1 cellular context compared by ENCODE assay signal in genomic region chr4:25950476-25951389, GRCh38.
TF ChIP-seq lines count a peak whose summit lies in the region.

No MANE protein-coding gene starts in this region.

TF ChIP-seq in HepG2, 621 proteins besides CTCF, POLR2A, EP300 and RAD21 (continued from another document):
- TF ChIP-seq HINFP (CRISPR knock-in tag; IDR thresholded peaks at IDR 0.05; ENCODE audit: low read depth) (no peak), RXRB (CRISPR knock-in tag; IDR thresholded peaks at IDR 0.05; ENCODE audit: borderline replicate concordance) (peak; percentile 24; the same call in 1 of the 2 replicates), MTERF4 (CRISPR knock-in tag; IDR thresholded peaks at IDR 0.05) (no peak), ZNF331 (CRISPR knock-in tag; IDR thresholded peaks at IDR 0.05) (no peak), RBAK (CRISPR knock-in tag; IDR thresholded peaks at IDR 0.05) (peak; percentile 78), RARA (CRISPR knock-in tag; IDR thresholded peaks at IDR 0.05) (peak; percentile 83), ELF3 (CRISPR knock-in tag; IDR thresholded peaks at IDR 0.05) (no peak), ZSCAN21 (CRISPR knock-in tag; IDR thresholded peaks at IDR 0.05; ENCODE audit: borderline replicate concordance) (0 out of 2 replicates have a peak, but pooled peaks have one; percentile 28), ZUFSP (CRISPR knock-in tag; IDR thresholded peaks at IDR 0.05; ENCODE audit: borderline replicate concordance) (no peak), ZSCAN25 (CRISPR knock-in tag; IDR thresholded peaks at IDR 0.05) (no peak), ZMYM3 (CRISPR knock-in tag; IDR thresholded peaks at IDR 0.05) (peak; percentile 75), TCF7L2 (IDR thresholded peaks at IDR 0.05; ENCODE audit: low read depth, low read length) (no peak), BRD4 (CRISPR knock-in tag; IDR thresholded peaks at IDR 0.05) (no peak), AGO1 (IDR thresholded peaks at IDR 0.05; ENCODE audit: low read depth, low read length, poor library complexity, severe bottlenecking) (no peak), HOXA3 (CRISPR knock-in tag; IDR thresholded peaks at IDR 0.05) (peak; percentile 17; the same call in 1 of the 2 replicates), ZNF20 (CRISPR knock-in tag; IDR thresholded peaks at IDR 0.05) (no peak), ZBTB44 (CRISPR knock-in tag; IDR thresholded peaks at IDR 0.05) (no peak), ZNF574 (CRISPR knock-in tag; IDR thresholded peaks at IDR 0.05) (no peak), ZC3H13 (CRISPR knock-in tag; IDR thresholded peaks at IDR 0.05) (no peak), ZNF562 (CRISPR knock-in tag; IDR thresholded peaks at IDR 0.05; ENCODE audit: borderline replicate concordance) (no peak), ZNF446 (CRISPR knock-in tag; IDR thresholded peaks at IDR 0.05) (no peak), TGIF2 (CRISPR knock-in tag; IDR thresholded peaks at IDR 0.05) (no peak), PBX3 (CRISPR knock-in tag; IDR thresholded peaks at IDR 0.05; ENCODE audit: borderline replicate concordance) (no peak), ZNF350 (CRISPR knock-in tag; IDR thresholded peaks at IDR 0.05; ENCODE audit: borderline replicate concordance, low read depth) (no peak)
